17 cellular contexts compared by ENCODE assay signal in the genomic region with DNA sequence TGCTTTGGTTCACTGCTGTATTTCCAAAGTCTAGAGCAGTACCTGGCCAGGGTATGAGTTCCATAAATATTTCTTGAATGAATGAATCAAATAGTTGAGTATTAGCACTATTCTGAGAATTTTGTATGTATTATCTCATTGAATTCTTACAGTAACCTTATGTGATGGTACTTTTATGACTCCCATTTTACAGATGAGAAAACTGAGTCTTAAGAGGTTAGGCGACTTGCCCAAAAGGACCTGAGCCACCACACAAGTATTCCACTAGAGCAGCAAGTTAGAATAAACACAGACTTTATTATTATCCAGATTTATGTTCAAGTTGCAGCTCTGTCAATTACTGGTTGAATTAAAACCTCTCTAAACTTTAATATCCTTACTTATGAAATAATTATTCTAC. TPM values are rescaled to one million over a fixed set of nuclear protein-coding genes. Genes with fewer than 3 reads are reported as not detected.
A peak's percentile ranks its signal among the peaks of the same experiment; 100 is the strongest.
DNase-seq lines count a peak whose midpoint lies in the region; ATAC-seq and TF ChIP-seq lines count a peak whose summit lies in the region.
"Had no signal": no experiment of that assay in that cellular context is flagged by ENCODE, and none has a peak within 500 bp of the region (broad histone marks: within the 10 kb centered on the region; RNA-seq: fewer than 3 reads in every experiment).

No MANE protein-coding gene starts in this region.

- no peak overlapping the region for H3K4me3 ChIP-seq in ascending aorta
- H3K4me3 ChIP-seq in lower lobe of right lung = no peak overlapping the region
- no peak overlapping the region for H3K4me3 ChIP-seq in subcutaneous abdominal adipose tissue (ENCODE audit: low read depth in 1 of 5, low read length in 5 of 5)
- no peak overlapping the region for H3K4me3 ChIP-seq in SJCRH30

- peaks cover 80% of the 10 kb centered on the region for H3K4me1 Mint-ChIP-seq in HFFc6 (ENCODE audit: low read depth)

- H3K27me3 Mint-ChIP-seq in HFFc6 (ENCODE audit: insufficient read depth) = peaks cover 5% of the 10 kb centered on the region; the same call in 1 of the 2 replicates
- H3K27me3 Mint-ChIP-seq: B cell; natural killer cell treated with Interleukin-12 subunit alpha and Interleukin-12 subunit beta and Interleukin-15 and Interleukin-18, amount 100 ng/mL, for 72 hours; stimulated activated naive CD8-positive, alpha-beta T cell treated with anti-CD3 and anti-CD28 coated beads, Interleukin-15, Interleukin-2, amounts not matched to agents 100 ng/mL and 50 ng/mL, for 24 hours had no signal

- H3K9me3 Mint-ChIP-seq in HFFc6 = no peaks in the 10 kb centered on the region
- H3K9me3 Mint-ChIP-seq: natural killer cell treated with Interleukin-12 subunit alpha and Interleukin-12 subunit beta and Interleukin-15 and Interleukin-18, amount 100 ng/mL, for 72 hours; stimulated activated naive CD8-positive, alpha-beta T cell treated with anti-CD3 and anti-CD28 coated beads, Interleukin-15, Interleukin-2, amounts not matched to agents 100 ng/mL and 50 ng/mL, for 24 hours had no signal

- H3K36me3 ChIP-seq in ascending aorta (no peaks in the 10 kb centered on the region), lower lobe of right lung (no peaks in the 10 kb centered on the region), subcutaneous abdominal adipose tissue (ENCODE audit: control insufficient read depth in 5 of 5, insufficient read depth in 5 of 5, low read length in 5 of 5) (peaks cover 0 to 3% (median 0%) of the 10 kb centered on the region in 5 donors), SJCRH30 (no peaks in the 10 kb centered on the region)

- H3K4me3 Mint-ChIP-seq in HFFc6 = peak overlapping the region; percentile 80
- H3K4me3 Mint-ChIP-seq: natural killer cell treated with Interleukin-12 subunit alpha and Interleukin-12 subunit beta and Interleukin-15 and Interleukin-18, amount 100 ng/mL, for 72 hours; stimulated activated naive CD8-positive, alpha-beta T cell treated with anti-CD3 and anti-CD28 coated beads, Interleukin-15, Interleukin-2, amounts not matched to agents 100 ng/mL and 50 ng/mL, for 24 hours had no signal

- H3K27ac ChIP-seq in ascending aorta (peak overlapping the region; percentile 84 to 87), lower lobe of right lung (peak overlapping the region; percentile 70), subcutaneous abdominal adipose tissue (ENCODE audit: low read depth, low read length) (peak overlapping the region; percentile 88), SJCRH30 (no peak overlapping the region)

- H3K4me1 ChIP-seq in ascending aorta (peaks cover 31 to 67% of the 10 kb centered on the region in 2 donors), lower lobe of right lung (peaks cover 68% of the 10 kb centered on the region), subcutaneous abdominal adipose tissue (ENCODE audit: control insufficient read depth in 5 of 5, insufficient read depth in 5 of 5, low read length in 5 of 5) (peaks cover 27 to 70% (median 65%) of the 10 kb centered on the region in 5 donors), SJCRH30 (no peaks in the 10 kb centered on the region)

- H3K27ac Mint-ChIP-seq in HFFc6 = peak overlapping the region; percentile 98
- H3K27ac Mint-ChIP-seq: B cell had no signal

- no peak for ATAC-seq in lower lobe of right lung
- ATAC-seq: activated CD4-positive, CD25-positive, alpha-beta regulatory T cell treated with anti-CD3 and anti-CD28 coated beads, Interleukin-2, amount 50 U/mL, for 24 hours; left colon; natural killer cell treated with Interleukin-12 subunit alpha and Interleukin-12 subunit beta and Interleukin-15 and Interleukin-18, amount 100 ng/mL, for 72 hours had no signal

- TF ChIP-seq CTCF in HFFc6 (IDR thresholded peaks at IDR 0.05) (no peak), ascending aorta (IDR thresholded peaks at IDR 0.05) (no peak), lower lobe of right lung (IDR thresholded peaks at IDR 0.05) (no peak)

- H3K9me3 ChIP-seq in ascending aorta (no peaks in the 10 kb centered on the region), lower lobe of right lung (no peaks in the 10 kb centered on the region), subcutaneous abdominal adipose tissue (ENCODE audit: control insufficient read depth in 5 of 5, low read length in 5 of 5) (no peaks in the 10 kb centered on the region), SJCRH30 (replicated peaks) (no peaks in the 10 kb centered on the region)

- H3K27me3 ChIP-seq in ascending aorta = no peaks in the 10 kb centered on the region
- H3K27me3 ChIP-seq in lower lobe of right lung (ENCODE audit: low read depth) = no peaks in the 10 kb centered on the region
- no peaks in the 10 kb centered on the region for H3K27me3 ChIP-seq in subcutaneous abdominal adipose tissue (ENCODE audit: control insufficient read depth in 5 of 5, insufficient read depth in 4 of 5, low read length in 5 of 5)
- H3K27me3 ChIP-seq in SJCRH30 = no peaks in the 10 kb centered on the region

- DNase-seq in HFFc6 = no peak
- DNase-seq in ascending aorta (ENCODE audit: low spot score in 2 of 2) = no peak
- no peak for DNase-seq in lower lobe of right lung
- DNase-seq in activated T-cell treated with anti-CD3 and anti-CD28 coated beads for 4 hours = no peak
- no peak for DNase-seq in SJCRH30
- DNase-seq in DMS53 (lab: John Stamatoyannopoulos, UW) = no peak
- DNase-seq: activated gamma-delta T cell treated with Interleukin-2 at 50 U/mL for 16 hours; effector CD8-positive, alpha-beta T cell; GF-D8; left colon; NCI-H146; NCI-H345 had no signal

- H3K9ac ChIP-seq in subcutaneous abdominal adipose tissue (ENCODE audit: low read length in 5 of 5) = peak overlapping the region in 1 of 5 donors; percentile 48

- peaks cover 12% of the 10 kb centered on the region for H3K36me3 Mint-ChIP-seq in HFFc6 (ENCODE audit: low read depth)
- H3K36me3 Mint-ChIP-seq: natural killer cell treated with Interleukin-12 subunit alpha and Interleukin-12 subunit beta and Interleukin-15 and Interleukin-18, amount 100 ng/mL, for 72 hours had no signal

- intact Hi-C loops in ascending aorta (cut with DNase I) (loop anchor here (5.0 kb wide), 1 partner anchor 172 kb away; the partner anchor contains the start of gene IQGAP1), lower lobe of right lung (cut with DNase I) (no loop called here)

RNA-seq across cellular contexts. Expression of gene CRTC3, which starts 29.4 kb away (rescaled TPM):
- total RNA-seq in HFFc6 (2021; fragmentation: NEBNext Ultra II Directional; extraction: Animal tissue kit (Norgen Biotek cat#: 25700)) = 10 to 100 TPM; 21.5 to 24.3 (median 23.5) TPM
- total RNA-seq in ascending aorta (35.5 TPM), lower lobe of right lung (40.6 TPM)
- 13.4 and 15.5 TPM in 2 replicates for total RNA-seq in SJCRH30 (2014; rRNA removed; shearing (Covaris generic))
